In genomic region chr19:12155324-12155723, GRCh38 we compare ENCODE assay signal across 7 cellular contexts. TPM values are rescaled to one million over a fixed set of nuclear protein-coding genes. Genes with fewer than 3 reads are reported as not detected.
A peak's percentile ranks its signal among the peaks of the same experiment; 100 is the strongest.
DNase-seq lines count a peak whose midpoint lies in the region; ATAC-seq and TF ChIP-seq lines count a peak whose summit lies in the region.

No MANE protein-coding gene starts in this region.

- peaks cover 3% of the 10 kb centered on the region for H3K27me3 Mint-ChIP-seq in activated CD4-positive, alpha-beta memory T cell treated with anti-CD3 and anti-CD28 coated beads for 36 hours

- H3K36me3 Mint-ChIP-seq in activated CD4-positive, alpha-beta memory T cell treated with anti-CD3 and anti-CD28 coated beads for 36 hours, result peaks cover 2% of the 10 kb centered on the region

- intact Hi-C loops in activated CD4-positive, alpha-beta memory T cell treated with anti-CD3 and anti-CD28 coated beads for 36 hours (cut with micrococcal nuclease), result no loop called here
- intact Hi-C loops in spleen (cut with DNase I; ENCODE audit: low total_unique reads), result no loop called here

- H3K27ac ChIP-seq in HEK293 (ENCODE audit: extremely low read depth, low read depth, low read length), result no peak overlapping the region
- H3K27ac ChIP-seq in iPS DF 6.9 (ENCODE audit: low read length), result no peak overlapping the region
- H3K27ac ChIP-seq in spleen, result peak overlapping the region in 6 of 8 donors; percentile 68 to 82 (median 79)

- peak overlapping the region; percentile 80 for H3K4me3 Mint-ChIP-seq in activated CD4-positive, alpha-beta memory T cell treated with anti-CD3 and anti-CD28 coated beads for 36 hours

- WGBS in iPS DF 6.9 (ENCODE audit: insufficient coverage, insufficient read length), result no CpG with 5 or more reads among the region's 11 CpGs
- 17 to 26% (median 22%) methylated on average over 11 of the region's 11 CpGs for WGBS in spleen, 5 donors

- H3K27me3 ChIP-seq in iPS DF 6.9 (ENCODE audit: control insufficient read depth, insufficient read depth, low read length) (no peaks in the 10 kb centered on the region), spleen (replicated peaks in 1 of 7) (peaks cover 0 to 6% (median 0%) of the 10 kb centered on the region in 7 donors)

- TF ChIP-seq CTCF in HEK293 (tag by site-specific recombination; IDR thresholded peaks at IDR 0.05) (no peak), spleen (IDR thresholded peaks at IDR 0.05 in 8 of 11, conservative IDR thresholded peaks at IDR 0.05 in 3 of 11) (no peak)

- ATAC-seq in GM21529 (IDR thresholded peaks at IDR 0.05; ENCODE audit: unreplicated experiment), result no peak

- POLR2A ChIA-PET in HEK293 (lab: Yijun Ruan, JAX), result interaction anchor here (1.9 kb wide), 1 partner anchor 178 kb away, joined by 6 read pairs; the partner anchor contains the start of gene ZNF563
- POLR2A ChIA-PET in activated CD4-positive, alpha-beta memory T cell treated with anti-CD3 and anti-CD28 coated beads for 36 hours (lab: Charles Lee), result no interaction called here

- no peaks in the 10 kb centered on the region for H3K9me3 Mint-ChIP-seq in activated CD4-positive, alpha-beta memory T cell treated with anti-CD3 and anti-CD28 coated beads for 36 hours

- no peak for TF ChIP-seq POLR2A in spleen (IDR thresholded peaks at IDR 0.05)

- no peaks in the 10 kb centered on the region for H3K4me1 ChIP-seq in HEK293 (ENCODE audit: control insufficient read depth, insufficient read depth, low read length)
- H3K4me1 ChIP-seq in iPS DF 6.9 (ENCODE audit: control insufficient read depth, insufficient read depth, low read length), result 0 out of 2 replicates have a peak, but pooled peaks cover 1% of the 10 kb centered on the region
- H3K4me1 ChIP-seq in spleen, result peaks cover 4 to 35% (median 20%) of the 10 kb centered on the region in 6 donors

- no peak for DNase-seq in activated CD4-positive, alpha-beta memory T cell treated with anti-CD3 and anti-CD28 coated beads for 36 hours
- DNase-seq in iPS DF 6.9 (ENCODE audit: low read depth, low spot score) (no peak), spleen (no peak), nucleus accumbens (lab: John Stamatoyannopoulos, UW) (no peak), SHP77 treated with DMSO at 0.1 percent for 48 hours (lab: John Stamatoyannopoulos, UW) (no peak)

- H3K36me3 ChIP-seq in HEK293 (ENCODE audit: control insufficient read depth in 2 of 2, insufficient read depth in 1 of 2, low read length in 2 of 2) (peaks cover 16 to 41% of the 10 kb centered on the region in 2 experiments), iPS DF 6.9 (ENCODE audit: control insufficient read depth, insufficient read depth, low read length) (peaks cover 4% of the 10 kb centered on the region; the same call in 1 of the 2 replicates), spleen (peaks cover 0 to 6% (median 0%) of the 10 kb centered on the region in 6 donors)

- CTCF ChIA-PET in HEK293 (lab: Yijun Ruan, JAX), result no interaction called here
- CTCF ChIA-PET in activated CD4-positive, alpha-beta memory T cell treated with anti-CD3 and anti-CD28 coated beads for 36 hours (lab: Charles Lee), result no interaction called here

- peak overlapping the region; percentile 89 for H3K4me3 ChIP-seq in HEK293 (ENCODE audit: low read depth, low read length)
- H3K4me3 ChIP-seq in iPS DF 6.9 (ENCODE audit: low read length), result peak overlapping the region; percentile 7; the same call in 1 of the 2 replicates
- peak overlapping the region; percentile 60 to 97 (median 76) for H3K4me3 ChIP-seq in spleen

- no peaks in the 10 kb centered on the region for H3K9me3 ChIP-seq in HEK293 (ENCODE audit: control insufficient read depth, insufficient read depth, low read depth, low read length)
- no peaks in the 10 kb centered on the region for H3K9me3 ChIP-seq in iPS DF 6.9 (ENCODE audit: control insufficient read depth, insufficient read depth, low read length)
- no peaks in the 10 kb centered on the region for H3K9me3 ChIP-seq in spleen

- H3K4me1 Mint-ChIP-seq in activated CD4-positive, alpha-beta memory T cell treated with anti-CD3 and anti-CD28 coated beads for 36 hours (ENCODE audit: low read depth), result peaks cover 4% of the 10 kb centered on the region

- no peak overlapping the region for H3K27ac Mint-ChIP-seq in activated CD4-positive, alpha-beta memory T cell treated with anti-CD3 and anti-CD28 coated beads for 36 hours

TF ChIP-seq in HEK293, 187 proteins besides CTCF, POLR2A, EP300 and RAD21:
- no peak for TF ChIP-seq ZBTB7A (tag by site-specific recombination; IDR thresholded peaks at IDR 0.05; ENCODE audit: low read depth)
- TF ChIP-seq ZNF549 (tag by site-specific recombination; IDR thresholded peaks at IDR 0.05), result no peak
- no peak for TF ChIP-seq MYNN (tag by site-specific recombination; IDR thresholded peaks at IDR 0.05; ENCODE audit: borderline replicate concordance)
- TF ChIP-seq SCRT2 (tag by site-specific recombination; IDR thresholded peaks at IDR 0.05), result peak; percentile 75
- 0 out of 2 replicates have a peak, but pooled peaks have one; percentile 1 for TF ChIP-seq SP2 (tag by site-specific recombination; IDR thresholded peaks at IDR 0.05)
- TF ChIP-seq ZNF133 (tag by site-specific recombination; IDR thresholded peaks at IDR 0.05), result peak; percentile 95
- TF ChIP-seq KLF1 (tag by site-specific recombination; IDR thresholded peaks at IDR 0.05), result no peak

RNA-seq across cellular contexts. Expression of gene ZNF625, which starts 1.2 kb away (rescaled TPM):
- 1 to 10 TPM; 2.5 to 3.4 TPM for total RNA-seq in activated CD4-positive, alpha-beta memory T cell treated with anti-CD3 and anti-CD28 coated beads for 36 hours
- 1 to 10 TPM; 4.0 to 7.9 (median 5.6) TPM for total RNA-seq in spleen
- 1 to 10 TPM; 1.2 to 3.6 (median 2.0) TPM for polyA plus RNA-seq in spleen

RNA-seq across cellular contexts. Expression of gene ZNF136, which starts 7.6 kb away (rescaled TPM):
- total RNA-seq in activated CD4-positive, alpha-beta memory T cell treated with anti-CD3 and anti-CD28 coated beads for 36 hours, result 10 to 100 TPM in 1 of 2 experiments, 1 to 10 TPM in 1; 9.5 to 12.8 TPM
- total RNA-seq in spleen, result 10 to 100 TPM; 16.3 to 20.1 (median 17.8) TPM
- polyA plus RNA-seq in spleen, result 1 to 10 TPM; 5.5 to 7.4 (median 5.6) TPM

RNA-seq across cellular contexts. Expression of gene ZNF20, which starts 15.2 kb away (rescaled TPM):
- 1 to 10 TPM; 1.5 to 2.7 TPM for total RNA-seq in activated CD4-positive, alpha-beta memory T cell treated with anti-CD3 and anti-CD28 coated beads for 36 hours
- 1 to 10 TPM; 3.1 to 5.5 (median 4.1) TPM for total RNA-seq in spleen
- polyA plus RNA-seq in spleen, result 1 to 10 TPM; 2.0 to 2.8 (median 2.7) TPM

Comparison
In these comparisons a context has a peak if more than half of its experiments do, and no peak if none do; other contexts are left out.
1. H3K27ac ChIP-seq: peak in spleen (6 of 8); none in HEK293 (single experiment) and iPS DF 6.9 (single experiment).
2. H3K4me3 ChIP-seq: peak in every context shown above with its lines; median percentile 89 in HEK293; 76 in spleen; 7 in iPS DF 6.9.